Comparison of ENCODE assay signal across 8 cellular contexts in genomic region chr2:83461135-83461534, GRCh38.
"Had no signal": no experiment of that assay in that cellular context is flagged by ENCODE, and none has a peak within 500 bp of the region (broad histone marks: within the 10 kb centered on the region; RNA-seq: fewer than 3 reads in every experiment).

No MANE protein-coding gene starts in this region.

- DNase-seq: GM23248, GOT3, H7, HFFc6, IMR-90, KG1 had no signal

- ATAC-seq: HCT116, K562 had no signal

- H3K4me3 Mint-ChIP-seq: HFFc6 had no signal

- H3K27ac Mint-ChIP-seq: HFFc6 had no signal
